ENCODE assay signal across 9 cellular contexts in genomic region chr17:77440571-77440981, GRCh38.
DNase-seq lines count a peak whose midpoint lies in the region; ATAC-seq, FAIRE-seq and TF ChIP-seq lines count a peak whose summit lies in the region.
"Had no signal": no experiment of that assay in that cellular context is flagged by ENCODE, and none has a peak within 500 bp of the region (broad histone marks: within the 10 kb centered on the region; RNA-seq: fewer than 3 reads in every experiment).

No MANE protein-coding gene starts in this region.

- no peak for TF ChIP-seq CTCF in prostate gland (IDR thresholded peaks at IDR 0.05)

- H3K4me3 ChIP-seq in prostate gland: no peak overlapping the region
- H3K4me3 ChIP-seq: SJSA1 had no signal

- H3K36me3 ChIP-seq in prostate gland: no peaks in the 10 kb centered on the region

- H3K27ac Mint-ChIP-seq in dendritic cell treated with granulocyte-macrophage colony-stimulating factor and Interleukin-4, amounts not matched to agents 40 ng/mL and 50 ng/mL, for 4 days: peak overlapping the region; percentile 87

- H3K27me3 ChIP-seq in prostate gland (replicated peaks; ENCODE audit: insufficient read depth): no peaks in the 10 kb centered on the region
- H3K27me3 ChIP-seq: SJSA1 had no signal

- intact Hi-C loops in dendritic cell treated with granulocyte-macrophage colony-stimulating factor and Interleukin-4, amounts not matched to agents 40 ng/mL and 50 ng/mL, for 4 days (cut with micrococcal nuclease): no loop called here
- intact Hi-C loops in prostate gland (cut with DNase I): loop anchor here (1.0 kb wide), 1 partner anchor 10 kb away; no protein-coding TSS in a partner anchor

- H3K4me1 Mint-ChIP-seq in dendritic cell treated with granulocyte-macrophage colony-stimulating factor and Interleukin-4, amounts not matched to agents 40 ng/mL and 50 ng/mL, for 4 days (ENCODE audit: low read depth): peaks cover 100% of the 10 kb centered on the region

- WGBS in prostate gland: 56% methylated on average over 12 of the region's 12 CpGs

- ATAC-seq in HG03025 (IDR thresholded peaks at IDR 0.05; ENCODE audit: low FRiP score, unreplicated experiment): no peak
- ATAC-seq in HG03457 (IDR thresholded peaks at IDR 0.05; ENCODE audit: unreplicated experiment): no peak
- ATAC-seq in HG02623 (IDR thresholded peaks at IDR 0.05; ENCODE audit: unreplicated experiment): no peak

- H3K27me3 Mint-ChIP-seq in dendritic cell treated with granulocyte-macrophage colony-stimulating factor and Interleukin-4, amounts not matched to agents 40 ng/mL and 50 ng/mL, for 4 days: no peaks in the 10 kb centered on the region

- peak overlapping the region; percentile 14 to 43 for H3K27ac ChIP-seq in prostate gland
- H3K27ac ChIP-seq: SJSA1 had no signal

- H3K9me3 ChIP-seq in prostate gland: no peaks in the 10 kb centered on the region
- H3K9me3 ChIP-seq: SJSA1 had no signal

- no peak for TF ChIP-seq POLR2A in GM12891 (IDR thresholded peaks at IDR 0.05; ENCODE audit: low read depth, low read length)
- TF ChIP-seq POLR2A in prostate gland (IDR thresholded peaks at IDR 0.05): no peak

- H3K4me1 ChIP-seq in prostate gland (replicated peaks): peaks cover 38% of the 10 kb centered on the region

- FAIRE-seq in GM12891 (lab: Jason Lieb, UNC): no peak

- DNase-seq in GM12891 (ENCODE audit: insufficient read length, low spot score): no peak
- peak; percentile 21 for DNase-seq in NCI-H446 treated with DMSO at 0.1 percent for 48 hours (lab: John Stamatoyannopoulos, UW)
- DNase-seq in prostate gland (ENCODE audit: low spot score): no peak
- no peak for DNase-seq in NCI-H187 (lab: John Stamatoyannopoulos, UW)

- H3K4me3 Mint-ChIP-seq in dendritic cell treated with granulocyte-macrophage colony-stimulating factor and Interleukin-4, amounts not matched to agents 40 ng/mL and 50 ng/mL, for 4 days: peak overlapping the region; percentile 59

- no peaks in the 10 kb centered on the region for H3K9me3 Mint-ChIP-seq in dendritic cell treated with granulocyte-macrophage colony-stimulating factor and Interleukin-4, amounts not matched to agents 40 ng/mL and 50 ng/mL, for 4 days

- H3K36me3 Mint-ChIP-seq in dendritic cell treated with granulocyte-macrophage colony-stimulating factor and Interleukin-4, amounts not matched to agents 40 ng/mL and 50 ng/mL, for 4 days (ENCODE audit: low read depth): peaks cover 34% of the 10 kb centered on the region

TF ChIP-seq in GM12891, 5 proteins besides CTCF, POLR2A, EP300 and RAD21:
- TF ChIP-seq POU2F2 (IDR thresholded peaks at IDR 0.05; ENCODE audit: low read depth, low read length) (no peak), PAX5 (IDR thresholded peaks at IDR 0.05; ENCODE audit: insufficient read depth, low read length, severe bottlenecking) (no peak), POLR2AphosphoS5 (IDR thresholded peaks at IDR 0.05; ENCODE audit: low read depth, low read length) (no peak), SPI1 (IDR thresholded peaks at IDR 0.05; ENCODE audit: low read depth, low read length) (0 out of 2 replicates have a peak, but pooled peaks have one; percentile 32), TAF1 (IDR thresholded peaks at IDR 0.05; ENCODE audit: low read depth, low read length) (no peak)
TF ChIP-seq in GM12891: peak in this region for 1.
